Comparison of ENCODE assay signal across 1 cellular context in the genomic region with DNA sequence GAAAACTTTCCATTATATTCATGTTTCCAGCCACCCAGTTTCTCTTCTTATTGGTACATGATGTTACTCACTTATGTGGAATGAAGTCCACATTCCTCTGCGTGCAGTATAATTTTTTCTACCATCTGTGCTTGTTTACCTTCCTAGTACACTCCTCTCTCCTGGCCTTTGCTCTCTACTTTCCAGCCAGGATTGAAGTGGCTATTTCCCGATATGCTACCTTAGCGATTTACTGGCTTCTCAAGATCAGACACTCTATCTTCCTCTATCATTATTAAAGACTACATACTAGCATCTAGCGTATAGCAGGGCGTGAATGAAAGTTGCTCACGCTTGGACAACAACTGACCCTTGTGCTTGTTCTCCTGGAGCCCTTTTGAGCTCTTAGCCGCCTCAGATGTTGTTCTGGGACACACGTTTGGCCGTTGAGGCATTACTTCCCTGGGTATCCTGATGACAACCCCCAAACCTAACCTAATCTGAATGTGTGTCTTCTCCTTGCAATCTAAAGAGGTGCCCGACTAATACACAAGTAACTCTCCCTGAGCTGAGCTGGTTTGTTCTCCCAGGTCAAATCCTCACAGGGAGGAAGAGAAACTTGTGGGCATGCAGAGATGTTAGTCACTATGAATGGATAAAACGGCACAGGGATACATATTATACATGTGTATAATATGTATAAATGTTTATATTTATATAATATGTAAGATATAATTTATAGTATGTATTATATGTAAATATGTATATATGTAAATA.
TF ChIP-seq lines count a peak whose summit lies in the region.

No MANE protein-coding gene starts in this region.

TF ChIP-seq in HepG2, 621 proteins besides CTCF, POLR2A, EP300 and RAD21 (continued from another document and continues in another):
- TF ChIP-seq, protein P1, sequence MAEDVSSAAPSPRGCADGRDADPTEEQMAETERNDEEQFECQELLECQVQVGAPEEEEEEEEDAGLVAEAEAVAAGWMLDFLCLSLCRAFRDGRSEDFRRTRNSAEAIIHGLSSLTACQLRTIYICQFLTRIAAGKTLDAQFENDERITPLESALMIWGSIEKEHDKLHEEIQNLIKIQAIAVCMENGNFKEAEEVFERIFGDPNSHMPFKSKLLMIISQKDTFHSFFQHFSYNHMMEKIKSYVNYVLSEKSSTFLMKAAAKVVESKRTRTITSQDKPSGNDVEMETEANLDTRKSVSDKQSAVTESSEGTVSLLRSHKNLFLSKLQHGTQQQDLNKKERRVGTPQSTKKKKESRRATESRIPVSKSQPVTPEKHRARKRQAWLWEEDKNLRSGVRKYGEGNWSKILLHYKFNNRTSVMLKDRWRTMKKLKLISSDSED (CRISPR knock-in tag; IDR thresholded peaks at IDR 0.05) = no peak
- TF ChIP-seq ETV5 (CRISPR knock-in tag; IDR thresholded peaks at IDR 0.05; ENCODE audit: borderline replicate concordance) (no peak), KAT7 (CRISPR knock-in tag; IDR thresholded peaks at IDR 0.05; ENCODE audit: borderline replicate concordance) (no peak), SKI (IDR thresholded peaks at IDR 0.05; ENCODE audit: partially characterized antibody) (no peak), ZNF674 (CRISPR knock-in tag; IDR thresholded peaks at IDR 0.05; ENCODE audit: low read depth) (no peak), ZNF580 (CRISPR knock-in tag; IDR thresholded peaks at IDR 0.05; ENCODE audit: borderline replicate concordance, low read depth) (0 out of 2 replicates have a peak, but pooled peaks have one; percentile 40), ZNF383 (CRISPR knock-in tag; IDR thresholded peaks at IDR 0.05; ENCODE audit: borderline replicate concordance) (no peak), HOXA5 (CRISPR knock-in tag; IDR thresholded peaks at IDR 0.05) (no peak), ZSCAN25 (CRISPR knock-in tag; IDR thresholded peaks at IDR 0.05) (no peak), ZNF431 (CRISPR knock-in tag; IDR thresholded peaks at IDR 0.05; ENCODE audit: borderline replicate concordance, low read depth) (no peak), SOX6 (IDR thresholded peaks at IDR 0.05) (no peak), SOX6 (CRISPR knock-in tag; IDR thresholded peaks at IDR 0.05) (peak; percentile 46), ZNF678 (CRISPR knock-in tag; IDR thresholded peaks at IDR 0.05) (no peak), UBTF (CRISPR knock-in tag; IDR thresholded peaks at IDR 0.05) (no peak), ZFY (CRISPR knock-in tag; IDR thresholded peaks at IDR 0.05) (no peak), BCL6 (CRISPR knock-in tag; IDR thresholded peaks at IDR 0.05) (peak; percentile 48), ZNF121 (CRISPR knock-in tag; IDR thresholded peaks at IDR 0.05) (no peak), POLR2AphosphoS2 (IDR thresholded peaks at IDR 0.05; ENCODE audit: low read depth, low read length) (no peak), GATA4 (IDR thresholded peaks at IDR 0.05; ENCODE audit: borderline replicate concordance, low read depth) (no peak), CEBPG (CRISPR knock-in tag; IDR thresholded peaks at IDR 0.05) (no peak), MAFG (CRISPR knock-in tag; IDR thresholded peaks at IDR 0.05) (no peak), FOXP1 (IDR thresholded peaks at IDR 0.05) (peak; percentile 57; the same call in 1 of the 2 replicates), FOXP1 (CRISPR knock-in tag; IDR thresholded peaks at IDR 0.05) (peak; percentile 69), ZNF326 (CRISPR knock-in tag; IDR thresholded peaks at IDR 0.05; ENCODE audit: borderline replicate concordance) (no peak), HNRNPLL (IDR thresholded peaks at IDR 0.05; ENCODE audit: low read depth, low read length, poor library complexity, severe bottlenecking) (no peak), ZNF720 (CRISPR knock-in tag; IDR thresholded peaks at IDR 0.05) (no peak), THAP11 (CRISPR knock-in tag; IDR thresholded peaks at IDR 0.05) (peak; percentile 43; the same call in 1 of the 2 replicates), ZFP37 (CRISPR knock-in tag; IDR thresholded peaks at IDR 0.05; ENCODE audit: borderline replicate concordance) (0 out of 2 replicates have a peak, but pooled peaks have one; percentile 15), ZNF761 (CRISPR knock-in tag; conservative IDR thresholded peaks at IDR 0.05) (no peak), FOXK2 (IDR thresholded peaks at IDR 0.05) (peak; percentile 93), ZNF770 (CRISPR knock-in tag; IDR thresholded peaks at IDR 0.05) (no peak), ZBTB21 (CRISPR knock-in tag; IDR thresholded peaks at IDR 0.05) (no peak), SP140L (CRISPR knock-in tag; IDR thresholded peaks at IDR 0.05; ENCODE audit: borderline replicate concordance) (0 out of 2 replicates have a peak, but pooled peaks have one; percentile 58), MTF2 (CRISPR knock-in tag; IDR thresholded peaks at IDR 0.05; ENCODE audit: borderline replicate concordance) (no peak), ELF1 (CRISPR knock-in tag; IDR thresholded peaks at IDR 0.05) (no peak), ZBTB46 (CRISPR knock-in tag; IDR thresholded peaks at IDR 0.05; ENCODE audit: borderline replicate concordance) (no peak), ZNF83 (CRISPR knock-in tag; IDR thresholded peaks at IDR 0.05; ENCODE audit: borderline replicate concordance) (no peak)
- TF ChIP-seq, protein P2, sequence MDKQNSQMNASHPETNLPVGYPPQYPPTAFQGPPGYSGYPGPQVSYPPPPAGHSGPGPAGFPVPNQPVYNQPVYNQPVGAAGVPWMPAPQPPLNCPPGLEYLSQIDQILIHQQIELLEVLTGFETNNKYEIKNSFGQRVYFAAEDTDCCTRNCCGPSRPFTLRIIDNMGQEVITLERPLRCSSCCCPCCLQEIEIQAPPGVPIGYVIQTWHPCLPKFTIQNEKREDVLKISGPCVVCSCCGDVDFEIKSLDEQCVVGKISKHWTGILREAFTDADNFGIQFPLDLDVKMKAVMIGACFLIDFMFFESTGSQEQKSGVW (CRISPR knock-in tag; IDR thresholded peaks at IDR 0.05; ENCODE audit: borderline replicate concordance) = no peak
- TF ChIP-seq, protein P3, sequence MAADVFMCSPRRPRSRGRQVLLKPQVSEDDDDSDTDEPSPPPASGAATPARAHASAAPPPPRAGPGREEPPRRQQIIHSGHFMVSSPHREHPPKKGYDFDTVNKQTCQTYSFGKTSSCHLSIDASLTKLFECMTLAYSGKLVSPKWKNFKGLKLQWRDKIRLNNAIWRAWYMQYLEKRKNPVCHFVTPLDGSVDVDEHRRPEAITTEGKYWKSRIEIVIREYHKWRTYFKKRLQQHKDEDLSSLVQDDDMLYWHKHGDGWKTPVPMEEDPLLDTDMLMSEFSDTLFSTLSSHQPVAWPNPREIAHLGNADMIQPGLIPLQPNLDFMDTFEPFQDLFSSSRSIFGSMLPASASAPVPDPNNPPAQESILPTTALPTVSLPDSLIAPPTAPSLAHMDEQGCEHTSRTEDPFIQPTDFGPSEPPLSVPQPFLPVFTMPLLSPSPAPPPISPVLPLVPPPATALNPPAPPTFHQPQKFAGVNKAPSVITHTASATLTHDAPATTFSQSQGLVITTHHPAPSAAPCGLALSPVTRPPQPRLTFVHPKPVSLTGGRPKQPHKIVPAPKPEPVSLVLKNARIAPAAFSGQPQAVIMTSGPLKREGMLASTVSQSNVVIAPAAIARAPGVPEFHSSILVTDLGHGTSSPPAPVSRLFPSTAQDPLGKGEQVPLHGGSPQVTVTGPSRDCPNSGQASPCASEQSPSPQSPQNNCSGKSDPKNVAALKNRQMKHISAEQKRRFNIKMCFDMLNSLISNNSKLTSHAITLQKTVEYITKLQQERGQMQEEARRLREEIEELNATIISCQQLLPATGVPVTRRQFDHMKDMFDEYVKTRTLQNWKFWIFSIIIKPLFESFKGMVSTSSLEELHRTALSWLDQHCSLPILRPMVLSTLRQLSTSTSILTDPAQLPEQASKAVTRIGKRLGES (CRISPR knock-in tag; IDR thresholded peaks at IDR 0.05; ENCODE audit: borderline replicate concordance) = no peak
- TF ChIP-seq, protein P4, sequence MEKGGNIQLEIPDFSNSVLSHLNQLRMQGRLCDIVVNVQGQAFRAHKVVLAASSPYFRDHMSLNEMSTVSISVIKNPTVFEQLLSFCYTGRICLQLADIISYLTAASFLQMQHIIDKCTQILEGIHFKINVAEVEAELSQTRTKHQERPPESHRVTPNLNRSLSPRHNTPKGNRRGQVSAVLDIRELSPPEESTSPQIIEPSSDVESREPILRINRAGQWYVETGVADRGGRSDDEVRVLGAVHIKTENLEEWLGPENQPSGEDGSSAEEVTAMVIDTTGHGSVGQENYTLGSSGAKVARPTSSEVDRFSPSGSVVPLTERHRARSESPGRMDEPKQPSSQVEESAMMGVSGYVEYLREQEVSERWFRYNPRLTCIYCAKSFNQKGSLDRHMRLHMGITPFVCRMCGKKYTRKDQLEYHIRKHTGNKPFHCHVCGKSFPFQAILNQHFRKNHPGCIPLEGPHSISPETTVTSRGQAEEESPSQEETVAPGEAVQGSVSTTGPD (CRISPR knock-in tag; IDR thresholded peaks at IDR 0.05) = no peak
- TF ChIP-seq, protein P5, sequence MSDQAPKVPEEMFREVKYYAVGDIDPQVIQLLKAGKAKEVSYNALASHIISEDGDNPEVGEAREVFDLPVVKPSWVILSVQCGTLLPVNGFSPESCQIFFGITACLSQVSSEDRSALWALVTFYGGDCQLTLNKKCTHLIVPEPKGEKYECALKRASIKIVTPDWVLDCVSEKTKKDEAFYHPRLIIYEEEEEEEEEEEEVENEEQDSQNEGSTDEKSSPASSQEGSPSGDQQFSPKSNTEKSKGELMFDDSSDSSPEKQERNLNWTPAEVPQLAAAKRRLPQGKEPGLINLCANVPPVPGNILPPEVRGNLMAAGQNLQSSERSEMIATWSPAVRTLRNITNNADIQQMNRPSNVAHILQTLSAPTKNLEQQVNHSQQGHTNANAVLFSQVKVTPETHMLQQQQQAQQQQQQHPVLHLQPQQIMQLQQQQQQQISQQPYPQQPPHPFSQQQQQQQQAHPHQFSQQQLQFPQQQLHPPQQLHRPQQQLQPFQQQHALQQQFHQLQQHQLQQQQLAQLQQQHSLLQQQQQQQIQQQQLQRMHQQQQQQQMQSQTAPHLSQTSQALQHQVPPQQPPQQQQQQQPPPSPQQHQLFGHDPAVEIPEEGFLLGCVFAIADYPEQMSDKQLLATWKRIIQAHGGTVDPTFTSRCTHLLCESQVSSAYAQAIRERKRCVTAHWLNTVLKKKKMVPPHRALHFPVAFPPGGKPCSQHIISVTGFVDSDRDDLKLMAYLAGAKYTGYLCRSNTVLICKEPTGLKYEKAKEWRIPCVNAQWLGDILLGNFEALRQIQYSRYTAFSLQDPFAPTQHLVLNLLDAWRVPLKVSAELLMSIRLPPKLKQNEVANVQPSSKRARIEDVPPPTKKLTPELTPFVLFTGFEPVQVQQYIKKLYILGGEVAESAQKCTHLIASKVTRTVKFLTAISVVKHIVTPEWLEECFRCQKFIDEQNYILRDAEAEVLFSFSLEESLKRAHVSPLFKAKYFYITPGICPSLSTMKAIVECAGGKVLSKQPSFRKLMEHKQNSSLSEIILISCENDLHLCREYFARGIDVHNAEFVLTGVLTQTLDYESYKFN (CRISPR knock-in tag; conservative IDR thresholded peaks at IDR 0.05) = peak; percentile 84
- TF ChIP-seq, protein P6, sequence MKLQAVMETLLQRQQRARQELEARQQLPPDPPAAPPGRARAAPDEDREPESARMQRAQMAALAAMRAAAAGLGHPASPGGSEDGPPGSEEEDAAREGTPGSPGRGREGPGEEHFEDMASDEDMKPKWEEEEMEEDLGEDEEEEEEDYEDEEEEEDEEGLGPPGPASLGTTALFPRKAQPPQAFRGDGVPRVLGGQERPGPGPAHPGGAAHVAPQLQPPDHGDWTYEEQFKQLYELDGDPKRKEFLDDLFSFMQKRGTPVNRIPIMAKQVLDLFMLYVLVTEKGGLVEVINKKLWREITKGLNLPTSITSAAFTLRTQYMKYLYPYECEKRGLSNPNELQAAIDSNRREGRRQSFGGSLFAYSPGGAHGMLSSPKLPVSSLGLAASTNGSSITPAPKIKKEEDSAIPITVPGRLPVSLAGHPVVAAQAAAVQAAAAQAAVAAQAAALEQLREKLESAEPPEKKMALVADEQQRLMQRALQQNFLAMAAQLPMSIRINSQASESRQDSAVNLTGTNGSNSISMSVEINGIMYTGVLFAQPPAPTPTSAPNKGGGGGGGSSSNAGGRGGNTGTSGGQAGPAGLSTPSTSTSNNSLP (IDR thresholded peaks at IDR 0.05; ENCODE audit: low read depth, low read length) = peak; percentile 63; the same call in 1 of the 2 replicates
